9 cellular contexts compared by ENCODE assay signal in genomic region chr20:39849664-39850063, GRCh38.
DNase-seq lines count a peak whose midpoint lies in the region; ATAC-seq and TF ChIP-seq lines count a peak whose summit lies in the region.
"Had no signal": no experiment of that assay in that cellular context is flagged by ENCODE, and none has a peak within 500 bp of the region (broad histone marks: within the 10 kb centered on the region; RNA-seq: fewer than 3 reads in every experiment).

No MANE protein-coding gene starts in this region.

- TF ChIP-seq CTCF in AG09319 (IDR thresholded peaks at IDR 0.05; ENCODE audit: low read depth, low read length) (no peak; the same call in 1 of the 2 replicates), RWPE1 (conservative IDR thresholded peaks at IDR 0.05; ENCODE audit: low read depth) (no peak), fibroblast of villous mesenchyme (IDR thresholded peaks at IDR 0.05; ENCODE audit: insufficient read depth, low read depth, low read length) (no peak)
- no peak for TF ChIP-seq CTCF in CD4-positive, alpha-beta T cell (IDR thresholded peaks at IDR 0.05)

- no peak overlapping the region for H3K27ac Mint-ChIP-seq in CD4-positive, alpha-beta T cell

- H3K4me3 ChIP-seq in fibroblast of villous mesenchyme (ENCODE audit: low read depth, low read length) = no peak overlapping the region

- H3K27me3 ChIP-seq in CD4-positive, alpha-beta T cell (ENCODE audit: control insufficient read depth, insufficient read depth, low read length) = no peaks in the 10 kb centered on the region

- H3K4me1 Mint-ChIP-seq in CD4-positive, alpha-beta T cell (ENCODE audit: low read depth) = no peaks in the 10 kb centered on the region

- POLR2A ChIA-PET in RWPE1 (lab: Yijun Ruan, JAX; ENCODE audit: low non-redundant PET) = interaction anchor here (0.7 kb wide), 1 partner anchor 102 kb away, joined by 3 read pairs; no protein-coding TSS in a partner anchor
- POLR2A ChIA-PET in CD4-positive, alpha-beta T cell (lab: Charles Lee) = no interaction called here

- no peak for ATAC-seq in GM21367 (IDR thresholded peaks at IDR 0.05; ENCODE audit: unreplicated experiment)
- no peak for ATAC-seq in CD4-positive, alpha-beta T cell (ENCODE audit: poor library complexity)
- no peak for ATAC-seq in GM18520 (IDR thresholded peaks at IDR 0.05; ENCODE audit: unreplicated experiment)

- CTCF ChIA-PET in RWPE1 (lab: Yijun Ruan, JAX) = interaction anchor here (0.8 to 1.0 kb wide), 3 partner anchors 16 to 920 kb away, joined by 3 read pairs; no protein-coding TSS in a partner anchor
- CTCF ChIA-PET in CD4-positive, alpha-beta T cell (lab: Charles Lee) = no interaction called here

- H3K9me3 ChIP-seq in CD4-positive, alpha-beta T cell (ENCODE audit: control insufficient read depth, low read length) = no peaks in the 10 kb centered on the region

- intact Hi-C loops in CD4-positive, alpha-beta T cell (cut with DNase I, micrococcal nuclease) = no loop called here

- H3K4me3 Mint-ChIP-seq in CD4-positive, alpha-beta T cell = no peak overlapping the region

- H3K9me3 Mint-ChIP-seq in CD4-positive, alpha-beta T cell = no peaks in the 10 kb centered on the region

- no peaks in the 10 kb centered on the region for H3K36me3 Mint-ChIP-seq in CD4-positive, alpha-beta T cell (ENCODE audit: low read depth)

- H3K27ac ChIP-seq in RWPE1 = peak overlapping the region; percentile 26
- H3K27ac ChIP-seq in CD4-positive, alpha-beta T cell (ENCODE audit: low read depth, low read length) = no peak overlapping the region

- DNase-seq in AG09319 (ENCODE audit: extremely low read depth, low read depth) = peak; percentile 86
- DNase-seq in RWPE1 (ENCODE audit: low spot score) = peak; percentile 73
- peak; percentile 80 for DNase-seq in fibroblast of villous mesenchyme (ENCODE audit: low read depth)
- DNase-seq in nucleus accumbens (lab: John Stamatoyannopoulos, UW) = peak in 34 of 56 donors; percentile 1 to 69 (median 20)
- no peak for DNase-seq in CD4-positive, alpha-beta T cell
- no peak for DNase-seq in NCI-H1436 treated with DMSO at 0.1 percent for 48 hours (lab: John Stamatoyannopoulos, UW)
- DNase-seq: effector CD8-positive, alpha-beta T cell had no signal

- no peaks in the 10 kb centered on the region for H3K27me3 Mint-ChIP-seq in CD4-positive, alpha-beta T cell

Comparison
In these comparisons a context has a peak if more than half of its experiments do, and no peak if none do; other contexts are left out.
1. DNase-seq: peak in AG09319 (single experiment), RWPE1 (single experiment), fibroblast of villous mesenchyme (single experiment) and nucleus accumbens (34 of 56); none in CD4-positive, alpha-beta T cell (0 of 10) and NCI-H1436 treated with DMSO at 0.1 percent for 48 hours (single experiment).